ENCODE assay signal across 11 cellular contexts in genomic region chr11:1299621-1300020, GRCh38. TPM values are rescaled to one million over a fixed set of nuclear protein-coding genes. Genes with fewer than 3 reads are reported as not detected.
DNase-seq lines count a peak whose midpoint lies in the region; ATAC-seq and TF ChIP-seq lines count a peak whose summit lies in the region.
"Had no signal": no experiment of that assay in that cellular context is flagged by ENCODE, and none has a peak within 500 bp of the region (broad histone marks: within the 10 kb centered on the region; RNA-seq: fewer than 3 reads in every experiment).

No MANE protein-coding gene starts in this region.

- H3K9me3 ChIP-seq in NT2/D1 (ENCODE audit: insufficient read depth, low read length), result no peaks in the 10 kb centered on the region
- no peaks in the 10 kb centered on the region for H3K9me3 ChIP-seq in lung (ENCODE audit: control insufficient read depth in 2 of 2, insufficient read depth in 1 of 2, low read length in 1 of 2)
- H3K9me3 ChIP-seq: SJCRH30 had no signal

- H3K4me1 ChIP-seq in NT2/D1 (ENCODE audit: insufficient read depth, insufficient read length), result peaks cover 22% of the 10 kb centered on the region
- H3K4me1 ChIP-seq in lung (ENCODE audit: control insufficient read depth in 2 of 2, insufficient read depth in 2 of 2, low read length in 2 of 2), result peaks cover 2 to 50% of the 10 kb centered on the region in 2 donors
- H3K4me1 ChIP-seq: SJCRH30 had no signal

- H3K4me3 ChIP-seq in NT2/D1 (ENCODE audit: insufficient read length, low read depth) (no peak overlapping the region), lung (no peak overlapping the region)
- H3K4me3 ChIP-seq: SJCRH30 had no signal

- no peak for DNase-seq in NT2/D1 (ENCODE audit: low read depth, low spot score)
- DNase-seq in cerebellum (ENCODE audit: low spot score), result peak; percentile 43
- DNase-seq in lung (ENCODE audit: low spot score), result peak; percentile 28
- no peak for DNase-seq in WTC11 (ENCODE audit: low spot score)
- DNase-seq: SJCRH30; stimulated activated CD4-positive, alpha-beta T cell treated with anti-CD3 and anti-CD28 coated beads, Interleukin-4, amount 100 ng/mL, for 24 hours; stimulated activated naive CD8-positive, alpha-beta T cell treated with anti-CD3 and anti-CD28 coated beads, Interleukin-15, Interleukin-2, amounts not matched to agents 100 U/mL and 50 U/mL, for 24 hours had no signal

- CTCF ChIA-PET in WTC11 (lab: Charles Lee), result no interaction called here

- H3K36me3 Mint-ChIP-seq in WTC11, result peaks cover 2% of the 10 kb centered on the region; the same call in 1 of the 2 replicates

- POLR2A ChIA-PET in WTC11 (lab: Charles Lee), result no interaction called here

- TF ChIP-seq CTCF in lung (IDR thresholded peaks at IDR 0.05; ENCODE audit: control extremely low read depth, extremely low read depth) (no peak), WTC11 (IDR thresholded peaks at IDR 0.05) (no peak)

- H3K27ac ChIP-seq in lung (ENCODE audit: low read depth in 1 of 2, low read length in 1 of 2) (no peak overlapping the region), temporal lobe (ENCODE audit: low read depth, low read length) (peak overlapping the region; percentile 38)
- H3K27ac ChIP-seq: SJCRH30 had no signal

- peak overlapping the region; percentile 3 for H3K9ac ChIP-seq in NT2/D1 (ENCODE audit: insufficient read length, low read depth)

- no peak overlapping the region for H3K4me3 Mint-ChIP-seq in WTC11

- WGBS in lung, 2 donors, result 74 to 89% methylated on average over 23 of the region's 23 CpGs

- peaks cover 37% of the 10 kb centered on the region for H3K36me3 ChIP-seq in NT2/D1 (ENCODE audit: insufficient read depth, insufficient read length, low read length)
- H3K36me3 ChIP-seq in lung (ENCODE audit: control insufficient read depth in 2 of 2, insufficient read depth in 2 of 2, low read length in 2 of 2), result peaks cover 0 to 28% of the 10 kb centered on the region in 2 donors

- H3K27me3 Mint-ChIP-seq in WTC11 (ENCODE audit: low read depth), result no peaks in the 10 kb centered on the region

- H3K9me3 Mint-ChIP-seq in WTC11, result no peaks in the 10 kb centered on the region

- no peak for ATAC-seq in lung (ENCODE audit: insufficient read depth, low FRiP score)
- no peak for ATAC-seq in HG02840 (IDR thresholded peaks at IDR 0.05; ENCODE audit: low FRiP score, unreplicated experiment)
- ATAC-seq in WTC11, result no peak
- no peak for ATAC-seq in GM19023 (IDR thresholded peaks at IDR 0.05; ENCODE audit: unreplicated experiment)
- no peak for ATAC-seq in HG03025 (IDR thresholded peaks at IDR 0.05; ENCODE audit: low FRiP score, unreplicated experiment)
- ATAC-seq: stimulated activated naive CD8-positive, alpha-beta T cell treated with anti-CD3 and anti-CD28 coated beads, Interleukin-15, Interleukin-2, amounts not matched to agents 100 U/mL and 50 U/mL, for 24 hours had no signal

- H3K4me1 Mint-ChIP-seq in WTC11, result peaks cover 22% of the 10 kb centered on the region

- H3K27me3 ChIP-seq in NT2/D1 (ENCODE audit: insufficient read depth, insufficient read length) (no peaks in the 10 kb centered on the region), lung (ENCODE audit: control insufficient read depth, insufficient read depth) (no peaks in the 10 kb centered on the region)
- H3K27me3 ChIP-seq: SJCRH30 had no signal

- H3K27ac Mint-ChIP-seq in WTC11, result no peak overlapping the region

TF ChIP-seq in WTC11, 78 proteins besides CTCF, POLR2A, EP300 and RAD21:
- TF ChIP-seq ZNF671 (CRISPR knock-in tag; IDR thresholded peaks at IDR 0.05), result no peak

RNA-seq across cellular contexts. Expression of gene TOLLIP, which starts 9.8 kb away (rescaled TPM):
- total RNA-seq in cerebellum, result 18.6 TPM
- 10 to 100 TPM; 26.9 to 79.4 TPM for total RNA-seq in lung
- 10 to 100 TPM; 39.2 to 47.7 TPM for polyA plus RNA-seq in lung
- total RNA-seq in temporal lobe, result 21.4 TPM
- total RNA-seq in WTC11 (2021), result 25.8 to 32.3 TPM (median 31.6 TPM) in 3 replicates

Comparison
In these comparisons a context has a peak if more than half of its experiments do, and no peak if none do; other contexts are left out.
1. DNase-seq: peak in cerebellum (single experiment) and lung (single experiment); none in NT2/D1 (single experiment) and WTC11 (single experiment).